Comparison of ENCODE assay signal across 18 cellular contexts in genomic region chr5:135324160-135324559, GRCh38.
"Had no signal": no experiment of that assay in that cellular context is flagged by ENCODE, and none has a peak within 500 bp of the region (broad histone marks: within the 10 kb centered on the region; RNA-seq: fewer than 3 reads in every experiment).

No MANE protein-coding gene starts in this region.

- H3K36me3 Mint-ChIP-seq: activated naive CD8-positive, alpha-beta T cell; memory B cell; neural progenitor cell; type B pancreatic cell had no signal

- H3K27ac Mint-ChIP-seq: activated naive CD8-positive, alpha-beta T cell; activated T-cell treated with anti-CD3 and anti-CD28 coated beads, Interleukin-2, amount 50 U/mL, for 24 hours; memory B cell; neural progenitor cell; stimulated activated naive CD8-positive, alpha-beta T cell treated with anti-CD3 and anti-CD28 coated beads, Interleukin-15, Interleukin-2, amounts not matched to agents 100 ng/mL and 50 ng/mL, for 24 hours; type B pancreatic cell had no signal

- H3K4me3 Mint-ChIP-seq: activated naive CD8-positive, alpha-beta T cell; activated T-cell treated with anti-CD3 and anti-CD28 coated beads, Interleukin-2, amount 50 U/mL, for 24 hours; memory B cell; neural progenitor cell; stimulated activated naive CD8-positive, alpha-beta T cell treated with anti-CD3 and anti-CD28 coated beads, Interleukin-15, Interleukin-2, amounts not matched to agents 100 ng/mL and 50 ng/mL, for 24 hours; type B pancreatic cell had no signal

- ATAC-seq: sciatic nerve, SK-N-SH treated with all-trans-retinoic acid at 6 μM for 48 hours had no signal

- DNase-seq: activated CD4-positive, alpha-beta T cell treated with anti-CD3 and anti-CD28 coated beads, Interleukin-2, amount 50 U/mL, for 1 hour; activated CD4-positive, CD25-positive, alpha-beta regulatory T cell; activated T-cell treated with anti-CD3 and anti-CD28 coated beads, Interleukin-2, amount 50 U/mL, for 24 hours; brain microvascular endothelial cell; cortex of kidney; effector CD4-positive, alpha-beta T cell; hypothalamus; left ventricle myocardium inferior; T-helper 2 cell had no signal

- H3K27me3 Mint-ChIP-seq: activated naive CD8-positive, alpha-beta T cell; activated T-cell treated with anti-CD3 and anti-CD28 coated beads, Interleukin-2, amount 50 U/mL, for 24 hours; memory B cell; stimulated activated naive CD8-positive, alpha-beta T cell treated with anti-CD3 and anti-CD28 coated beads, Interleukin-15, Interleukin-2, amounts not matched to agents 100 ng/mL and 50 ng/mL, for 24 hours; type B pancreatic cell had no signal

- H3K27ac ChIP-seq: brain microvascular endothelial cell, esophagus muscularis mucosa, left ventricle myocardium inferior, neural progenitor cell, suprapubic skin had no signal

- H3K9me3 Mint-ChIP-seq: activated T-cell treated with anti-CD3 and anti-CD28 coated beads, Interleukin-2, amount 50 U/mL, for 24 hours; memory B cell; neural progenitor cell; stimulated activated naive CD8-positive, alpha-beta T cell treated with anti-CD3 and anti-CD28 coated beads, Interleukin-15, Interleukin-2, amounts not matched to agents 100 ng/mL and 50 ng/mL, for 24 hours; type B pancreatic cell had no signal

- H3K4me1 Mint-ChIP-seq: memory B cell had no signal
